Comparison of ENCODE assay signal across 8 cellular contexts in the genomic region with DNA sequence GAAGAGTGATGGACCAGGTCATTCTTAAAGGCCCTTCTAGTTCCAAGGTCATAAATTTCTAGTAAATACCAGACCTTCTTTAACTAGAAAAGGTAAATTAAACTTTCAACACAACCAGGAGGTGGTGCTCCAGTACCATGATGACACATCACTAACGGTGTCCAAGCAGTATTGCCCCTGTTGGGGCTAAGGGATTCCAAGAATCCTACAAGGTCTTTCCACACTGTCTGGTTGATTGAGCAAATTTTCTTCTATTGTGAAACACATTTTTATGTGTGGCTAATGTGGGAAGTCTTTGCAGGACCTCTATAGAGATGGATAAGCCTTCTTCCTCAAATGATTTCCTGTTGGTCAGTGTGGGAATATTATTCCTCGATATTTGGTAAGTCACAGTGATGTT.
DNase-seq lines count a peak whose midpoint lies in the region; ATAC-seq and TF ChIP-seq lines count a peak whose summit lies in the region.

No MANE protein-coding gene starts in this region.

- no peak overlapping the region for H2AFZ ChIP-seq in GM23248
- H2AFZ ChIP-seq in OCI-LY1 (ENCODE audit: low read length), result no peak overlapping the region
- no peak overlapping the region for H2AFZ ChIP-seq in fibroblast of lung (ENCODE audit: low read length)

- H3K4me2 ChIP-seq in GM23248 (ENCODE audit: unreplicated experiment) (peak overlapping the region; percentile 72), OCI-LY1 (ENCODE audit: low read length) (no peak overlapping the region), fibroblast of lung (ENCODE audit: extremely low read depth, insufficient read depth, low read length) (no peak overlapping the region)

- DNase-seq in GM23248 (peak; percentile 93), fibroblast of lung (ENCODE audit: low read depth in 2 of 2) (peak; percentile 85 to 95), omental fat pad (ENCODE audit: low spot score) (no peak), GM13976 (ENCODE audit: low spot score) (no peak), thyroid gland (no peak)
- no peak for DNase-seq in stimulated activated CD4-positive, alpha-beta T cell treated with anti-CD3 and anti-CD28 coated beads, Interleukin-15, amount 100 ng/mL, for 24 hours

- peak overlapping the region; percentile 53 for H3K9ac ChIP-seq in GM23248
- no peak overlapping the region for H3K9ac ChIP-seq in OCI-LY1 (ENCODE audit: low read length)
- H3K9ac ChIP-seq in fibroblast of lung (ENCODE audit: insufficient read depth, low read length), result no peak overlapping the region

- TF ChIP-seq CTCF in OCI-LY1 (IDR thresholded peaks at IDR 0.05; ENCODE audit: low read length) (peak; percentile 29; the same call in 1 of the 2 replicates), fibroblast of lung (conservative IDR thresholded peaks at IDR 0.05 in 1 of 2, IDR thresholded peaks at IDR 0.05 in 1 of 2; ENCODE audit: low read depth in 1 of 2, low read length in 2 of 2) (peak; percentile 37 to 50), omental fat pad (IDR thresholded peaks at IDR 0.05) (no peak), GM13976 (IDR thresholded peaks at IDR 0.05; ENCODE audit: borderline replicate concordance, control extremely low read depth, extremely low read depth, insufficient read depth, missing control alignments) (no peak), thyroid gland (IDR thresholded peaks at IDR 0.05) (peak in 1 of 6 experiments; percentile 10)

- H3K36me3 ChIP-seq in GM23248 (ENCODE audit: low read depth) (no peaks in the 10 kb centered on the region), OCI-LY1 (ENCODE audit: insufficient read depth, low read length) (no peaks in the 10 kb centered on the region), fibroblast of lung (ENCODE audit: control insufficient read depth, insufficient read depth, low read length) (no peaks in the 10 kb centered on the region), thyroid gland (no peaks in the 10 kb centered on the region)

- peaks cover 57% of the 10 kb centered on the region for H3F3A ChIP-seq in GM23248 (ENCODE audit: insufficient read depth)
- H3F3A ChIP-seq in OCI-LY1 (ENCODE audit: insufficient read depth, low read length), result no peaks in the 10 kb centered on the region

- no peaks in the 10 kb centered on the region for H3K9me3 ChIP-seq in GM23248 (ENCODE audit: low read depth)
- H3K9me3 ChIP-seq in OCI-LY1 (ENCODE audit: low read length), result no peaks in the 10 kb centered on the region
- no peaks in the 10 kb centered on the region for H3K9me3 ChIP-seq in fibroblast of lung (ENCODE audit: control insufficient read depth, insufficient read depth, low read depth, low read length)
- no peaks in the 10 kb centered on the region for H3K9me3 ChIP-seq in thyroid gland

- no peaks in the 10 kb centered on the region for H3K9me2 ChIP-seq in GM23248 (ENCODE audit: insufficient read depth)
- no peaks in the 10 kb centered on the region for H3K9me2 ChIP-seq in OCI-LY1 (ENCODE audit: low read depth, low read length)

- WGBS in GM23248 (ENCODE audit: low coverage in 1 of 2, low lambda C conversion rate in 2 of 2, missing lambda C conversion rate in 2 of 2), 2 experiments, result 3 to 6% methylated on average over 2 of the region's 2 CpGs
- 38 to 47% methylated on average over 2 of the region's 2 CpGs for WGBS in thyroid gland, 2 donors

- in situ Hi-C loops in GM23248 (cut with MboI), result loop anchor here (10.0 kb wide), 1 partner anchor 461 kb away; a partner anchor contains a TSS
- in situ Hi-C loops in GM13976 (cut with MboI; ENCODE audit: low sequenced_read_pairs, unreplicated experiment), result no loop called here

- H3K4me3 ChIP-seq in GM23248, result no peak overlapping the region
- no peak overlapping the region for H3K4me3 ChIP-seq in OCI-LY1 (ENCODE audit: low read depth, low read length, poor library complexity, severe bottlenecking)
- H3K4me3 ChIP-seq in fibroblast of lung (replicated peaks in 1 of 4; ENCODE audit: control extremely low read depth in 1 of 4, insufficient read depth in 1 of 4, low read depth in 3 of 4, low read length in 4 of 4), result no peak overlapping the region
- H3K4me3 ChIP-seq in thyroid gland (replicated peaks in 1 of 3), result no peak overlapping the region

- H3K79me2 ChIP-seq in GM23248 (ENCODE audit: insufficient read depth) (no peaks in the 10 kb centered on the region), OCI-LY1 (ENCODE audit: insufficient read depth, low read length) (no peaks in the 10 kb centered on the region), fibroblast of lung (ENCODE audit: control insufficient read depth, insufficient read depth, low read length) (no peaks in the 10 kb centered on the region)

- H3K27me3 ChIP-seq in GM23248 (replicated peaks; ENCODE audit: insufficient read depth) (no peaks in the 10 kb centered on the region), OCI-LY1 (ENCODE audit: insufficient read depth, low read length) (no peaks in the 10 kb centered on the region), fibroblast of lung (ENCODE audit: control insufficient read depth, insufficient read depth, low read length) (no peaks in the 10 kb centered on the region), thyroid gland (no peaks in the 10 kb centered on the region)

- H3K4me1 ChIP-seq in GM23248 (ENCODE audit: insufficient read depth) (peaks cover 46% of the 10 kb centered on the region), OCI-LY1 (ENCODE audit: insufficient read depth, low read length, severe bottlenecking) (no peaks in the 10 kb centered on the region), fibroblast of lung (ENCODE audit: control insufficient read depth, extremely low read depth, insufficient read depth, low read length) (peaks cover 6% of the 10 kb centered on the region), thyroid gland (no peaks in the 10 kb centered on the region)

- intact Hi-C loops in thyroid gland (cut with DNase I), result no loop called here

- H3K27ac ChIP-seq in GM23248 (peak overlapping the region; percentile 100), OCI-LY1 (ENCODE audit: low read depth, low read length, poor library complexity, severe bottlenecking) (no peak overlapping the region), fibroblast of lung (ENCODE audit: insufficient read depth, low read length) (no peak overlapping the region), thyroid gland (no peak overlapping the region)

- ATAC-seq in omental fat pad (ENCODE audit: low FRiP score) (peak; percentile 71), HG03097 (IDR thresholded peaks at IDR 0.05; ENCODE audit: low FRiP score, unreplicated experiment) (no peak)

- TF ChIP-seq POLR2A in thyroid gland (IDR thresholded peaks at IDR 0.05), result no peak

- no peaks in the 10 kb centered on the region for H4K20me1 ChIP-seq in GM23248 (ENCODE audit: insufficient read depth)
- no peaks in the 10 kb centered on the region for H4K20me1 ChIP-seq in OCI-LY1 (ENCODE audit: insufficient read depth, low read length)
- H4K20me1 ChIP-seq in fibroblast of lung (ENCODE audit: control insufficient read depth, extremely low read depth, insufficient read depth, low read length), result no peaks in the 10 kb centered on the region

Comparison
In these comparisons a context has a peak if more than half of its experiments do, and no peak if none do; other contexts are left out.
1. DNase-seq: peak in GM23248 (single experiment) and fibroblast of lung (2 of 2); none in omental fat pad (single experiment), stimulated activated CD4-positive, alpha-beta T cell treated with anti-CD3 and anti-CD28 coated beads, Interleukin-15, amount 100 ng/mL, for 24 hours (single experiment), GM13976 (single experiment) and thyroid gland (0 of 2).
2. CTCF ChIP-seq: peak in OCI-LY1 (single experiment) and fibroblast of lung (2 of 2); none in omental fat pad (0 of 3) and GM13976 (single experiment).